Comparison of ENCODE assay signal across 9 cellular contexts in the genomic region with DNA sequence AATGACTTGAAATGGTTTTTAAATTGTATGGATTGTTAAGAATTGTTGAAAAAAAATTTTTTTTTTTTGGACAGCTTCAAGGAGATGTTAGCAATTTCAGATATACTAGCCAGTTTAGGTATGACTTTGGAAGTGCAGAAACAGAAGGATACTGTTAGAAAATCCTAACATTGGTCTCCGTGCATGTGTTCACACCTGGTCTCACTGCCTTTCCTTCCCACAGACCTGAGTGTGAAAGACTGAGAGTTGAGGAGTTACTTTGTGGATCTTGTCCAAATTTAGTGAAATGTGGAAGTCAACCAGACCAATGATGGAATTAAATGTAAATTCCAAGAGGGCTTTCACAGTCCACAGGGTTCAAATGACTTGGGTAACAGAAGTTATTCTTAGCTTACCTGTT.
"Had no signal": no experiment of that assay in that cellular context is flagged by ENCODE, and none has a peak within 500 bp of the region (broad histone marks: within the 10 kb centered on the region; RNA-seq: fewer than 3 reads in every experiment).

No MANE protein-coding gene starts in this region.

- H3K9ac ChIP-seq: GM23248 had no signal

- H3K36me3 ChIP-seq: HAP-1 had no signal

- H2AFZ ChIP-seq: GM23248, GM23338 had no signal

- H3K4me1 ChIP-seq: HAP-1 had no signal

- H3K9me3 ChIP-seq: HAP-1 had no signal

- DNase-seq: GM23248, GOT3, H7, H9, HCEC 1CT, HFFc6 had no signal

- H3K27ac ChIP-seq: GM23248 had no signal

- FAIRE-seq: H1 had no signal

- H3K4me2 ChIP-seq: GM23338 had no signal

- H3K4me3 ChIP-seq: GM23248, GM23338, HAP-1 had no signal
